ENCODE assay signal across 9 cellular contexts in genomic region chr4:37389369-37389765, GRCh38.
"Had no signal": no experiment of that assay in that cellular context is flagged by ENCODE, and none has a peak within 500 bp of the region (broad histone marks: within the 10 kb centered on the region; RNA-seq: fewer than 3 reads in every experiment).

No MANE protein-coding gene starts in this region.

- H3K4me1 Mint-ChIP-seq: nephron had no signal

- H3K27me3 ChIP-seq: left lung had no signal

- H3K9me3 ChIP-seq: left lung had no signal

- H3K4me3 ChIP-seq: left lung had no signal

- H3K4me3 Mint-ChIP-seq: activated CD4-positive, alpha-beta T cell treated with anti-CD3 and anti-CD28 coated beads, Interleukin-2, amount 10 ng/mL, durations not matched to agents 24 days and 14 days; activated CD8-positive, alpha-beta T cell treated with anti-CD3 and anti-CD28 coated beads, Interleukin-2, amount 10 ng/mL, durations not matched to agents 7 days and 5 days; activated naive CD4-positive, alpha-beta T cell treated with anti-CD3 and anti-CD28 coated beads for 36 hours; activated T-cell treated with anti-CD3 and anti-CD28 coated beads, Interleukin-2, amount 50 U/mL, for 24 hours; brain; nephron had no signal

- H3K36me3 ChIP-seq: left lung had no signal

- H3K27ac Mint-ChIP-seq: activated CD4-positive, alpha-beta T cell treated with anti-CD3 and anti-CD28 coated beads, Interleukin-2, amount 10 ng/mL, durations not matched to agents 24 days and 14 days; activated CD8-positive, alpha-beta T cell treated with anti-CD3 and anti-CD28 coated beads, Interleukin-2, amount 10 ng/mL, durations not matched to agents 7 days and 5 days; activated naive CD4-positive, alpha-beta T cell treated with anti-CD3 and anti-CD28 coated beads for 36 hours; activated T-cell treated with anti-CD3 and anti-CD28 coated beads, Interleukin-2, amount 50 U/mL, for 24 hours; nephron had no signal

- ATAC-seq: sciatic nerve had no signal

- H3K36me3 Mint-ChIP-seq: brain had no signal

- H3K27ac ChIP-seq: left lung had no signal

- H3K9me3 Mint-ChIP-seq: activated CD4-positive, alpha-beta T cell treated with anti-CD3 and anti-CD28 coated beads, Interleukin-2, amount 10 ng/mL, durations not matched to agents 24 days and 14 days; activated naive CD4-positive, alpha-beta T cell treated with anti-CD3 and anti-CD28 coated beads for 36 hours; activated T-cell treated with anti-CD3 and anti-CD28 coated beads, Interleukin-2, amount 50 U/mL, for 24 hours; nephron had no signal

- DNase-seq: activated CD4-positive, CD25-positive, alpha-beta regulatory T cell; activated T-cell treated with anti-CD3 and anti-CD28 coated beads, Interleukin-2, amount 50 U/mL, for 24 hours had no signal
